Comparison of ENCODE assay signal across 8 cellular contexts in the genomic region with DNA sequence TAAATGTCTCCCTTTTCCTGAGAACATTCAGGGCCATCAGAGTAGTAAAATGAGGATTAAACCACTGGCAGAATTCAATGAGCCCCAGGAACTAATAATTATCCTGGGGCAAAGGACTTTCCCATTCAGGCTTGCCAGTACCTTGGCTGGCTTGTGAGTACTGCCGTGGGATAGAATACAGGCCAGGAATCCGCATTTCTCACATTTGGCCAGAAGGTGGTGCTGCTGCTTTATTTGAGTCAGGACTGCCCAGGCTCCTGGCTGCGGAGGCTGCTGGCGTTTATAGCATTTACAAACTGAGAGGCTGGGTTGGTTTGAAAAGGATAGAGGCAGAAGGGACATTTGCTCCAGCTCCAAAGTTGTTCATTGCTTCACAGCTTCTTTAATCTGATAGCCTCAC.
A peak's percentile ranks its signal among the peaks of the same experiment; 100 is the strongest.
DNase-seq lines count a peak whose midpoint lies in the region; ATAC-seq, FAIRE-seq and TF ChIP-seq lines count a peak whose summit lies in the region.

No MANE protein-coding gene starts in this region.

- H3K9me3 ChIP-seq in ovary: no peaks in the 10 kb centered on the region

- H3K4me3 ChIP-seq in ovary: no peak overlapping the region

- H3K4me1 ChIP-seq in ovary (ENCODE audit: insufficient read depth): no peaks in the 10 kb centered on the region

- H3K27me3 ChIP-seq in ovary: no peaks in the 10 kb centered on the region

- ATAC-seq in GM21619 (IDR thresholded peaks at IDR 0.05; ENCODE audit: unreplicated experiment): peak; percentile 84

- TF ChIP-seq EP300 in ovary (IDR thresholded peaks at IDR 0.05): no peak

- peak; percentile 69 for DNase-seq in EH (ENCODE audit: low read depth)
- DNase-seq in Kasumi-1 (lab: John Stamatoyannopoulos, UW): peak; percentile 37 to 46
- peak; percentile 72 for DNase-seq in RPMI8226
- DNase-seq in activated effector memory CD4-positive, alpha-beta T cell treated with Interleukin-2 at 50 U/mL for 16 hours: peak; percentile 11
- DNase-seq in frontal cortex (ENCODE audit: low spot score in 2 of 2): peak; percentile 54 to 55
- peak; percentile 44 to 78 (median 73) for DNase-seq in ovary
- DNase-seq in ureter (ENCODE audit: low spot score): peak; percentile 83

- no peak overlapping the region for H3K27ac ChIP-seq in ovary

- TF ChIP-seq CTCF in ovary (IDR thresholded peaks at IDR 0.05): peak; percentile 27 to 39 (median 39)

- no peaks in the 10 kb centered on the region for H3K36me3 ChIP-seq in ovary

- FAIRE-seq in frontal cortex (lab: Jason Lieb, UNC): peak; percentile 31

- 0 to 1% (median 0%) methylated on average over 4 of the region's 4 CpGs for WGBS in ovary, 3 donors

- no peak for TF ChIP-seq POLR2A in ovary (IDR thresholded peaks at IDR 0.05)

- intact Hi-C loops in ovary (cut with DNase I): loop anchor here (5.0 to 10.0 kb wide), 3 partner anchors 395 to 402 kb away; no protein-coding TSS in a partner anchor

Comparison
In these comparisons a context has a peak if more than half of its experiments do, and no peak if none do; other contexts are left out.
1. DNase-seq: peak in every context shown above with its lines; median percentile 83 in ureter; 73 in ovary; 72 in RPMI8226; 69 in EH; 54 in frontal cortex; 42 in Kasumi-1; 11 in activated effector memory CD4-positive, alpha-beta T cell treated with Interleukin-2 at 50 U/mL for 16 hours.